11 cellular contexts compared by ENCODE assay signal in genomic region chr2:15729709-15730544, GRCh38.
DNase-seq lines count a peak whose midpoint lies in the region; ATAC-seq and TF ChIP-seq lines count a peak whose summit lies in the region.
"Had no signal": no experiment of that assay in that cellular context is flagged by ENCODE, and none has a peak within 500 bp of the region (broad histone marks: within the 10 kb centered on the region; RNA-seq: fewer than 3 reads in every experiment).

No MANE protein-coding gene starts in this region.

- H3K36me3 ChIP-seq in psoas muscle (ENCODE audit: insufficient read depth in 1 of 2, low read depth in 1 of 2) (no peaks in the 10 kb centered on the region), tibial artery (no peaks in the 10 kb centered on the region)
- H3K36me3 ChIP-seq: Peyer's patch had no signal

- H3K4me1 ChIP-seq in psoas muscle (peaks cover 17% of the 10 kb centered on the region), tibial artery (peaks cover 0 to 39% (median 28%) of the 10 kb centered on the region in 4 donors)

- H3K27me3 ChIP-seq in psoas muscle (ENCODE audit: insufficient read depth in 3 of 3, low read length in 2 of 3), result no peaks in the 10 kb centered on the region
- no peaks in the 10 kb centered on the region for H3K27me3 ChIP-seq in tibial artery
- H3K27me3 ChIP-seq: dorsolateral prefrontal cortex, Peyer's patch had no signal

- H3K27ac ChIP-seq in psoas muscle (peak overlapping the region; percentile 36), tibial artery (peak overlapping the region in 1 of 2 donors; percentile 4), caudate nucleus (ENCODE audit: low read depth, low read length) (no peak overlapping the region)
- H3K27ac ChIP-seq: Peyer's patch had no signal

- 50 to 63% (median 57%) methylated on average over 10 of the region's 10 CpGs for WGBS in psoas muscle, 3 donors

- H3K4me3 ChIP-seq in psoas muscle (no peak overlapping the region), tibial artery (no peak overlapping the region)
- H3K4me3 ChIP-seq: dorsolateral prefrontal cortex, Peyer's patch had no signal

- DNase-seq in SK-N-DZ (ENCODE audit: low spot score) (peak; percentile 93), psoas muscle (no peak), tibial artery (no peak), caudate nucleus (lab: John Stamatoyannopoulos, UW) (no peak)
- DNase-seq: stimulated activated naive CD8-positive, alpha-beta T cell treated with anti-CD3 and anti-CD28 coated beads, Interleukin-15, amount 100 ng/mL, for 72 hours had no signal

- TF ChIP-seq CTCF in psoas muscle (IDR thresholded peaks at IDR 0.05) (no peak), tibial artery (IDR thresholded peaks at IDR 0.05) (no peak)

- no peaks in the 10 kb centered on the region for H3K9me3 ChIP-seq in psoas muscle
- H3K9me3 ChIP-seq in tibial artery, result no peaks in the 10 kb centered on the region
- H3K9me3 ChIP-seq: Peyer's patch had no signal

- intact Hi-C loops in psoas muscle (cut with DNase I), result no loop called here
- intact Hi-C loops in tibial artery (cut with DNase I; ENCODE audit: low total_unique reads), result no loop called here

- ATAC-seq in GM21390 (IDR thresholded peaks at IDR 0.05; ENCODE audit: unreplicated experiment) (peak; percentile 2), HG03439 (IDR thresholded peaks at IDR 0.05; ENCODE audit: unreplicated experiment) (peak; percentile 19), psoas muscle (peak in 3 of 4 donors; percentile 25 to 41 (median 31)), HG02884 (IDR thresholded peaks at IDR 0.05; ENCODE audit: unreplicated experiment) (no peak)
- ATAC-seq: WTC11 had no signal
